Comparison of ENCODE assay signal across 23 cellular contexts in genomic region chr18:9975658-9976057, GRCh38.
"Had no signal": no experiment of that assay in that cellular context is flagged by ENCODE, and none has a peak within 500 bp of the region (broad histone marks: within the 10 kb centered on the region; RNA-seq: fewer than 3 reads in every experiment).

No MANE protein-coding gene starts in this region.

- H3K27ac ChIP-seq: coronary artery, gastrocnemius medialis, ovary, psoas muscle, skin epidermis, spleen, thoracic aorta, tibial nerve, upper lobe of left lung had no signal

- H3K4me3 ChIP-seq: coronary artery, gastrocnemius medialis, lung, ovary, psoas muscle, skin epidermis, spleen, thoracic aorta, tibial nerve, upper lobe of left lung had no signal

- H3K36me3 ChIP-seq: gastrocnemius medialis, ovary, spleen, thoracic aorta, tibial nerve, upper lobe of left lung had no signal

- H3K4me1 ChIP-seq: gastrocnemius medialis, psoas muscle, upper lobe of left lung had no signal

- H3K27me3 ChIP-seq: gastrocnemius medialis, ovary, tibial nerve, upper lobe of left lung had no signal

- DNase-seq: dermis blood vessel endothelial cell; effector memory CD4-positive, alpha-beta T cell; gastrocnemius medialis; head of caudate nucleus; left ventricle myocardium superior; natural killer cell; occipital lobe; ovary; posterior cingulate gyrus; psoas muscle; right cardiac atrium; spleen; stimulated activated CD4-positive, alpha-beta T cell treated with anti-CD3 and anti-CD28 coated beads, Interleukin-4, amount 100 ng/mL, for 4 hours; stimulated activated naive B cell treated with anti-CD40 and anti-IgM and Interleukin-4, amounts not matched to agents 10 μg/mL and 1 μg/mL and 100 μg/mL, for 72 hours; upper lobe of left lung had no signal

- H3K9me3 ChIP-seq: gastrocnemius medialis, ovary, thoracic aorta had no signal

- ATAC-seq: gastrocnemius medialis; left ventricle myocardium superior; natural killer cell; psoas muscle; right cardiac atrium; stimulated activated naive B cell treated with anti-CD40 and anti-IgM and Interleukin-4, amounts not matched to agents 10 μg/mL and 1 μg/mL and 100 μg/mL, for 72 hours had no signal

- FAIRE-seq: endometrium, keratinocyte, urothelium cell line had no signal
